ENCODE assay signal across 9 cellular contexts in genomic region chr4:158496030-158496741, GRCh38. TPM values are rescaled to one million over a fixed set of nuclear protein-coding genes. Genes with fewer than 3 reads are reported as not detected.
DNase-seq lines count a peak whose midpoint lies in the region; ATAC-seq and TF ChIP-seq lines count a peak whose summit lies in the region.
"Had no signal": no experiment of that assay in that cellular context is flagged by ENCODE, and none has a peak within 500 bp of the region (broad histone marks: within the 10 kb centered on the region; RNA-seq: fewer than 3 reads in every experiment).

No MANE protein-coding gene starts in this region.

- no peaks in the 10 kb centered on the region for H3K9me2 ChIP-seq in GM23248 (ENCODE audit: insufficient read depth)

- H3K4me2 ChIP-seq in GM23248 (ENCODE audit: unreplicated experiment) = no peak overlapping the region

- ATAC-seq in GM19328 (IDR thresholded peaks at IDR 0.05; ENCODE audit: unreplicated experiment) (no peak), HG02678 (IDR thresholded peaks at IDR 0.05; ENCODE audit: unreplicated experiment) (no peak)

- H3K27me3 ChIP-seq in GM23248 (replicated peaks; ENCODE audit: insufficient read depth) (no peaks in the 10 kb centered on the region), tibial nerve (no peaks in the 10 kb centered on the region)

- no peaks in the 10 kb centered on the region for H3K4me1 ChIP-seq in GM23248 (ENCODE audit: insufficient read depth)
- H3K4me1 ChIP-seq in tibial nerve = no peaks in the 10 kb centered on the region

- H3K4me3 ChIP-seq in GM23248 (no peak overlapping the region), SK-N-MC (no peak overlapping the region; the same call in 1 of the 2 replicates), fibroblast of villous mesenchyme (ENCODE audit: low read depth, low read length) (no peak overlapping the region), tibial nerve (no peak overlapping the region)

- H3K27ac ChIP-seq in GM23248 = no peak overlapping the region
- H3K27ac ChIP-seq in SK-N-MC = peak overlapping the region; percentile 39; the same call in 1 of the 2 replicates
- H3K27ac ChIP-seq in tibial nerve = no peak overlapping the region

- no peaks in the 10 kb centered on the region for H3K79me2 ChIP-seq in GM23248 (ENCODE audit: insufficient read depth)

- in situ Hi-C loops in GM23248 (cut with MboI) = no loop called here

- WGBS in GM23248 (ENCODE audit: low coverage in 1 of 2, low lambda C conversion rate in 2 of 2, missing lambda C conversion rate in 2 of 2), 2 experiments = 47 to 50% methylated on average over 5 of the region's 5 CpGs
- 29 to 36% methylated on average over 5 of the region's 5 CpGs for WGBS in tibial nerve, 2 donors

- H3F3A ChIP-seq in GM23248 (ENCODE audit: insufficient read depth) = no peaks in the 10 kb centered on the region

- no peak overlapping the region for H2AFZ ChIP-seq in GM23248

- H3K9ac ChIP-seq in GM23248 (no peak overlapping the region), SK-N-MC (ENCODE audit: insufficient read length) (no peak overlapping the region)

- peak; percentile 60 for DNase-seq in CD1c-positive myeloid dendritic cell (ENCODE audit: extremely low spot score)
- peak; percentile 4 for DNase-seq in GM23248
- peak; percentile 57 for DNase-seq in SK-N-MC (ENCODE audit: low read depth, low spot score)
- DNase-seq in fibroblast of villous mesenchyme (ENCODE audit: low read depth) = no peak
- peak; percentile 46 for DNase-seq in stimulated activated CD4-positive, alpha-beta T cell treated with anti-CD3 and anti-CD28 coated beads, Interleukin-15, amount 100 ng/mL, for 24 hours
- DNase-seq in tibial nerve (ENCODE audit: low spot score in 2 of 2) = no peak

- H3K36me3 ChIP-seq in GM23248 (ENCODE audit: low read depth) (no peaks in the 10 kb centered on the region), SK-N-MC (ENCODE audit: insufficient read depth, low read length) (no peaks in the 10 kb centered on the region), tibial nerve (no peaks in the 10 kb centered on the region)

- no peak for TF ChIP-seq EP300 in tibial nerve (IDR thresholded peaks at IDR 0.05)

- TF ChIP-seq CTCF in fibroblast of villous mesenchyme (IDR thresholded peaks at IDR 0.05; ENCODE audit: insufficient read depth, low read depth, low read length) = peak; percentile 50
- peak in 2 of 5 experiments; percentile 17 to 22 for TF ChIP-seq CTCF in tibial nerve (IDR thresholded peaks at IDR 0.05)

- H3K9me3 ChIP-seq in GM23248 (ENCODE audit: low read depth) = no peaks in the 10 kb centered on the region
- H3K9me3 ChIP-seq in SK-N-MC (ENCODE audit: low read depth, low read length) = no peaks in the 10 kb centered on the region
- H3K9me3 ChIP-seq in tibial nerve = no peaks in the 10 kb centered on the region

- TF ChIP-seq POLR2A in tibial nerve (IDR thresholded peaks at IDR 0.05) = no peak

- no peaks in the 10 kb centered on the region for H4K20me1 ChIP-seq in GM23248 (ENCODE audit: insufficient read depth)

RNA-seq across cellular contexts. Expression of gene RXFP1, which starts 25.5 kb away (rescaled TPM):
- total RNA-seq in GM23248 (2014; rRNA removed; shearing (Covaris generic)) = 2.9 and 3.1 TPM in 2 replicates
- polyA plus RNA-seq in GM23248 (2016; fragmentation: Nextera tagmentation; extraction: Ambion mirVana) = 1.1 and 1.2 TPM in 2 replicates
- total RNA-seq in fibroblast of villous mesenchyme (1.3 and 1.7 TPM in 2 replicates), tibial nerve (not detected)
- total RNA-seq: HT1080 had no signal

Comparison
In these comparisons a context has a peak if more than half of its experiments do, and no peak if none do; other contexts are left out.
1. DNase-seq: peak in CD1c-positive myeloid dendritic cell (single experiment), GM23248 (single experiment), SK-N-MC (single experiment) and stimulated activated CD4-positive, alpha-beta T cell treated with anti-CD3 and anti-CD28 coated beads, Interleukin-15, amount 100 ng/mL, for 24 hours (single experiment); none in fibroblast of villous mesenchyme (single experiment) and tibial nerve (0 of 2).